Comparison of ENCODE assay signal across 11 cellular contexts in the genomic region with DNA sequence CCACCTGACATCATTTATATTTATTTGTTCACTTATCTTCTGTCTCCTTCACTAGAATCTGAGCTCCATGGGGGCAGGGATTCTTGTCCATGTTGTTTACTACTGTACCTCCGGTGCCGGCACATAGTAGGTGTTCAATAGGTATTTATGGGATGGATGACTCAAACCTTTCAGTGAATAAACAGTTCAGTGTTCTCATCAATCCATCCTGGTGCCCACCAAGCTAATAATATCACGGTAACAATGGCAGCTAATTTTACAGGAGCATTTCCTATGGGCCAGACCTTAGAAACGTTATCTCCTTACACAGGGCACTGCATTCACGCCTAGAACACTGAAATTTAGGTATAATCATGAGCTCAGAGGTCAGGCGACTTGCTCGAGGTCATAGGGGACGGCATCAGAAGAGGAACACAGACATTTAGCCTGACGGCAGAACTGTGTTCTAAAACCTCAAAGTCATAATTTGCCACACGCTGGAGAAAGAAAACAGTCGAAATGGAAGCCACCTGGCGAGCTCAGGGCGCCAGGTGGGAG. TPM values are rescaled to one million over a fixed set of nuclear protein-coding genes. Genes with fewer than 3 reads are reported as not detected.
DNase-seq lines count a peak whose midpoint lies in the region; ATAC-seq and TF ChIP-seq lines count a peak whose summit lies in the region.
"Had no signal": no experiment of that assay in that cellular context is flagged by ENCODE, and none has a peak within 500 bp of the region (broad histone marks: within the 10 kb centered on the region; RNA-seq: fewer than 3 reads in every experiment).

No MANE protein-coding gene starts in this region.

- ATAC-seq in heart left ventricle = no peak
- ATAC-seq in T-cell (replicated peaks in 1 of 4) = no peak
- no peak for ATAC-seq in HG03521 (IDR thresholded peaks at IDR 0.05; ENCODE audit: unreplicated experiment)
- no peak for ATAC-seq in GM19324 (IDR thresholded peaks at IDR 0.05; ENCODE audit: low FRiP score, unreplicated experiment)
- no peak for ATAC-seq in HG03342 (IDR thresholded peaks at IDR 0.05; ENCODE audit: unreplicated experiment)
- ATAC-seq in GM21381 (IDR thresholded peaks at IDR 0.05; ENCODE audit: unreplicated experiment) = no peak

- peaks cover 95% of the 10 kb centered on the region for H3K27me3 ChIP-seq in left ventricle myocardium inferior (ENCODE audit: low read depth)
- H3K27me3 ChIP-seq in heart left ventricle = peaks cover 23 to 92% (median 54%) of the 10 kb centered on the region in 9 donors
- H3K27me3 ChIP-seq: testis had no signal

- no peak overlapping the region for H3K27ac ChIP-seq in left ventricle myocardium inferior (replicated peaks)
- no peak overlapping the region for H3K27ac ChIP-seq in heart left ventricle
- H3K27ac ChIP-seq: testis had no signal

- H3K27me3 Mint-ChIP-seq in T-cell = peaks cover 42 to 55% of the 10 kb centered on the region in 2 donors

- H3K4me3 ChIP-seq in left ventricle myocardium inferior (peak overlapping the region; percentile 53), heart left ventricle (no peak overlapping the region), iPS-18c (ENCODE audit: insufficient read depth, low read depth, low read length) (peak overlapping the region; percentile 96)

- H3K4me1 ChIP-seq in left ventricle myocardium inferior (peaks cover 14% of the 10 kb centered on the region), heart left ventricle (peaks cover 0 to 31% (median 8%) of the 10 kb centered on the region in 12 donors)

- CTCF ChIA-PET in T-cell (lab: Charles Lee) = interaction anchor here in 1 of 2 donors (0.5 kb wide), 1 partner anchor 28 kb away, joined by 4 read pairs; no protein-coding TSS in a partner anchor

- H3K9me3 Mint-ChIP-seq in T-cell = no peaks in the 10 kb centered on the region

- H3K36me3 Mint-ChIP-seq in T-cell = no peaks in the 10 kb centered on the region

- peak overlapping the region; percentile 25 to 70 (median 62) for H3K4me3 Mint-ChIP-seq in T-cell

- intact Hi-C loops in left ventricle myocardium inferior (cut with micrococcal nuclease) = no loop called here
- intact Hi-C loops in heart left ventricle (cut with DNase I) = no loop called here

- POLR2A ChIA-PET in T-cell (lab: Charles Lee) = no interaction called here

- no peak for TF ChIP-seq POLR2A in heart left ventricle (IDR thresholded peaks at IDR 0.05)

- DNase-seq in left ventricle myocardium inferior (no peak), heart left ventricle (no peak), T-cell (no peak)
- DNase-seq: effector CD4-positive, alpha-beta T cell; stimulated activated CD4-positive, alpha-beta T cell treated with anti-CD3 and anti-CD28 coated beads, Interleukin-1b, Interleukin-23, amount 100 ng/mL, for 48 hours; testis had no signal

- TF ChIP-seq CTCF in left ventricle myocardium inferior (IDR thresholded peaks at IDR 0.05; ENCODE audit: borderline replicate concordance) (no peak), heart left ventricle (IDR thresholded peaks at IDR 0.05) (no peak)

- no peak overlapping the region for H3K27ac Mint-ChIP-seq in T-cell

- peaks cover 26 to 33% (median 29%) of the 10 kb centered on the region in 3 donors for H3K4me1 Mint-ChIP-seq in T-cell

- H3K36me3 ChIP-seq in left ventricle myocardium inferior (no peaks in the 10 kb centered on the region), heart left ventricle (no peaks in the 10 kb centered on the region)

- H3K9me3 ChIP-seq in left ventricle myocardium inferior (replicated peaks) (no peaks in the 10 kb centered on the region), heart left ventricle (no peaks in the 10 kb centered on the region), iPS-18c (ENCODE audit: control insufficient read depth, insufficient read depth, low read length) (no peaks in the 10 kb centered on the region)
- H3K9me3 ChIP-seq: testis had no signal

- 12 to 20% (median 14%) methylated on average over 13 of the region's 13 CpGs for WGBS in heart left ventricle, 4 donors

RNA-seq across cellular contexts. Expression of gene DRAXIN, which starts 1.3 kb away (rescaled TPM):
- total RNA-seq in left ventricle myocardium inferior = 0.05 TPM
- total RNA-seq in heart left ventricle = under 1 TPM in 5 of 9 donors, not detected in 4; 0.09 to 0.29 (median 0.12) TPM
- polyA plus RNA-seq in heart left ventricle = under 1 TPM; 0.03 to 0.04 TPM
- 1 to 10 TPM in 1 of 5 donors, under 1 TPM in 4; 0.18 to 2.0 (median 0.23) TPM for total RNA-seq in T-cell

RNA-seq across cellular contexts. Expression of gene MAD2L2, which starts 9.3 kb away (rescaled TPM):
- total RNA-seq in left ventricle myocardium inferior (17.2 TPM), heart left ventricle (10 to 100 TPM; 15.9 to 47.1 (median 18.5) TPM), T-cell (10 to 100 TPM; 22.4 to 28.5 (median 24.0) TPM)
- 10 to 100 TPM; 17.2 to 54.2 TPM for polyA plus RNA-seq in heart left ventricle

RNA-seq across cellular contexts. Expression of gene FBXO6, which starts 26.2 kb away (rescaled TPM):
- total RNA-seq in left ventricle myocardium inferior = 10.3 TPM
- 10 to 100 TPM in 4 of 9 donors, 1 to 10 TPM in 5; 5.6 to 23.3 (median 8.3) TPM for total RNA-seq in heart left ventricle
- polyA plus RNA-seq in heart left ventricle = 10 to 100 TPM in 1 of 2 donors, 1 to 10 TPM in 1; 5.6 to 10.9 TPM
- total RNA-seq in T-cell = 1 to 10 TPM; 2.6 to 7.8 (median 6.0) TPM

RNA-seq across cellular contexts. Expression of gene FBXO44, which starts 35.5 kb away (rescaled TPM):
- total RNA-seq in left ventricle myocardium inferior = 20.2 TPM
- total RNA-seq in heart left ventricle = 10 to 100 TPM in 8 of 9 donors, 1 to 10 TPM in 1; 9.8 to 19.1 (median 15.1) TPM
- polyA plus RNA-seq in heart left ventricle = 10 to 100 TPM; 16.6 to 18.1 TPM
- total RNA-seq in T-cell = 10 to 100 TPM; 46.7 to 64.5 (median 54.3) TPM

RNA-seq across cellular contexts. Expression of gene FBXO2, which starts 36.0 kb away (rescaled TPM):
- total RNA-seq in left ventricle myocardium inferior (1.9 TPM), heart left ventricle (1 to 10 TPM in 8 of 9 donors, under 1 TPM in 1; 0.83 to 7.5 (median 2.1) TPM), T-cell (1 to 10 TPM; 4.7 to 8.4 (median 6.3) TPM)
- 1 to 10 TPM; 2.5 to 4.6 TPM for polyA plus RNA-seq in heart left ventricle

Comparison
In these comparisons a context has a peak if more than half of its experiments do, and no peak if none do; other contexts are left out.
1. H3K4me3 ChIP-seq: peak in left ventricle myocardium inferior (single experiment) and iPS-18c (single experiment); none in heart left ventricle (0 of 12).